In the genomic region with DNA sequence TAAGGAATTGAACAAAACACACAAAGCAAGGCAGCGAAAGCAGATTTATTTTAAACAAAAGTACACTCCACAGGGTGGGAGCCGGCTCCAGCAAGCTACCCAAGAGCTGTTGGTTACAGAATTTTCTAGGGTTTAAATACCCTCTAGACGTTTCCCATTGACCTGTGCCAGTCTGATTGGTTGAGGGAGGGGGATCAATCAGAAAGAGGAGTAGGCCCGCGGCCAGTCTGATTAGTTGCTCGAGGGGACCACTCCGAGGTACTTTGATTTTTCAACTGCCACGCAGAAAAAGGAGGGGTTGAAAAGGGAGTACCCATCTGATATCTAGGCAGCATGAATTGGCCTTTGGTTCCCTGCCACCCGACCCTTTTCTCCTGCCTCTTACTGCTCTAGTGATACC, we compare ENCODE assay signal across 8 cellular contexts. TPM values are rescaled to one million over a fixed set of nuclear protein-coding genes. Genes with fewer than 3 reads are reported as not detected.
DNase-seq lines count a peak whose midpoint lies in the region; ATAC-seq and TF ChIP-seq lines count a peak whose summit lies in the region.

No MANE protein-coding gene starts in this region.

- H3K79me2 ChIP-seq in OCI-LY1 (ENCODE audit: insufficient read depth, low read length): peaks cover 29% of the 10 kb centered on the region

- WGBS in endodermal cell (ENCODE audit: insufficient coverage in 1 of 2, insufficient read length in 1 of 2), 2 experiments: 47% methylated on average over 9 of the region's 9 CpGs; no CpG with 5 or more reads in 1 of the 2 experiments
- WGBS in ovary, 3 donors: 21 to 51% (median 44%) methylated on average over 9 of the region's 9 CpGs

- H2AFZ ChIP-seq in OCI-LY1 (ENCODE audit: low read length): no peak overlapping the region

- H3K4me1 Mint-ChIP-seq in endodermal cell: peaks cover 16% of the 10 kb centered on the region

- H3K27ac ChIP-seq in OCI-LY1 (ENCODE audit: low read depth, low read length, poor library complexity, severe bottlenecking) (no peak overlapping the region), endodermal cell (ENCODE audit: low read depth, low read length) (no peak overlapping the region), ovary (no peak overlapping the region)

- TF ChIP-seq CTCF in OCI-LY1 (IDR thresholded peaks at IDR 0.05; ENCODE audit: low read length): no peak
- TF ChIP-seq CTCF in endodermal cell (conservative IDR thresholded peaks at IDR 0.05): no peak
- no peak for TF ChIP-seq CTCF in ovary (IDR thresholded peaks at IDR 0.05)

- DNase-seq in Daoy (ENCODE audit: low read depth) (peak; percentile 5), endodermal cell (peak; percentile 72), ovary (no peak), NCI-H1105 treated with DMSO at 0.1 percent for 48 hours (lab: John Stamatoyannopoulos, UW) (no peak)
- DNase-seq in stimulated activated naive CD4-positive, alpha-beta T cell treated with Interleukin-2 at 50 U/mL for 16 hours (lab: John Stamatoyannopoulos, UW): no peak

- H3K9me3 ChIP-seq in OCI-LY1 (ENCODE audit: low read length) (no peaks in the 10 kb centered on the region), endodermal cell (ENCODE audit: control insufficient read depth, low read length) (peaks cover 4% of the 10 kb centered on the region), ovary (no peaks in the 10 kb centered on the region)

- H3K4me3 ChIP-seq in OCI-LY1 (ENCODE audit: low read depth, low read length, poor library complexity, severe bottlenecking): peak overlapping the region; percentile 76
- peak overlapping the region; percentile 100 for H3K4me3 ChIP-seq in endodermal cell (ENCODE audit: low read length)
- H3K4me3 ChIP-seq in ovary: peak overlapping the region; percentile 84

- H3K9me2 ChIP-seq in OCI-LY1 (ENCODE audit: low read depth, low read length): no peaks in the 10 kb centered on the region

- H3K9ac ChIP-seq in OCI-LY1 (ENCODE audit: low read length) (peak overlapping the region; percentile 80), endodermal cell (ENCODE audit: extremely low read depth, low read length, poor library complexity, severe bottlenecking) (peak overlapping the region; percentile 93)

- H3K4me3 Mint-ChIP-seq in endodermal cell: peak overlapping the region; percentile 98

- peaks cover 40% of the 10 kb centered on the region for H3K36me3 Mint-ChIP-seq in endodermal cell (ENCODE audit: low read depth)

- H3K27me3 Mint-ChIP-seq in endodermal cell (ENCODE audit: insufficient read depth): peaks cover 16% of the 10 kb centered on the region

- H4K20me1 ChIP-seq in OCI-LY1 (ENCODE audit: insufficient read depth, low read length): no peaks in the 10 kb centered on the region

- no peaks in the 10 kb centered on the region for H3K27me3 ChIP-seq in OCI-LY1 (ENCODE audit: insufficient read depth, low read length)
- peaks cover 20% of the 10 kb centered on the region for H3K27me3 ChIP-seq in endodermal cell (ENCODE audit: control insufficient read depth, insufficient read depth, low read length, poor library complexity, severe bottlenecking)
- H3K27me3 ChIP-seq in ovary: no peaks in the 10 kb centered on the region

- H3K27ac Mint-ChIP-seq in endodermal cell: peak overlapping the region; percentile 94

- TF ChIP-seq POLR2A in ovary (IDR thresholded peaks at IDR 0.05): no peak

- H3K4me1 ChIP-seq in OCI-LY1 (ENCODE audit: insufficient read depth, low read length, severe bottlenecking) (peaks cover 27% of the 10 kb centered on the region), endodermal cell (ENCODE audit: control insufficient read depth, insufficient read depth, low read length) (no peaks in the 10 kb centered on the region), ovary (ENCODE audit: insufficient read depth) (peaks cover 11% of the 10 kb centered on the region)

- intact Hi-C loops in ovary (cut with DNase I): no loop called here

- TF ChIP-seq EP300 in ovary (IDR thresholded peaks at IDR 0.05): no peak

- H3K36me3 ChIP-seq in OCI-LY1 (ENCODE audit: insufficient read depth, low read length) (peaks cover 49% of the 10 kb centered on the region), endodermal cell (ENCODE audit: control insufficient read depth, insufficient read depth, low read length) (peaks cover 41% of the 10 kb centered on the region), ovary (no peaks in the 10 kb centered on the region)

- peak overlapping the region; percentile 99 for H3K4me2 ChIP-seq in OCI-LY1 (ENCODE audit: low read length)

- ATAC-seq in HG02642 (IDR thresholded peaks at IDR 0.05; ENCODE audit: poor library complexity, unreplicated experiment) (no peak), GM21528 (IDR thresholded peaks at IDR 0.05; ENCODE audit: low FRiP score, unreplicated experiment) (no peak)

- peaks cover 10% of the 10 kb centered on the region for H3K9me3 Mint-ChIP-seq in endodermal cell

- no peaks in the 10 kb centered on the region for H3F3A ChIP-seq in OCI-LY1 (ENCODE audit: insufficient read depth, low read length)

RNA-seq across cellular contexts. Expression of gene SRP19, which starts 1.0 kb away (rescaled TPM):
- total RNA-seq in Daoy (2014; rRNA removed; shearing (Covaris generic)): 141 and 185 TPM in 2 replicates
- 10 to 100 TPM; 65.4 to 65.7 TPM for total RNA-seq in endodermal cell
- 82.5 TPM for polyA plus RNA-seq in endodermal cell (2013, experiment 1 of 2)
- 71.9 TPM for polyA plus RNA-seq in endodermal cell (2013, experiment 2 of 2)
- 10 to 100 TPM; 25.2 to 36.9 (median 26.6) TPM for total RNA-seq in ovary
- polyA plus RNA-seq in ovary: 10 to 100 TPM; 38.1 to 65.9 TPM

RNA-seq across cellular contexts. Expression of gene REEP5, which starts 59.9 kb away (rescaled TPM):
- total RNA-seq in Daoy (2014; rRNA removed; shearing (Covaris generic)): 26.9 and 27.0 TPM in 2 replicates
- 10 to 100 TPM; 42.1 to 42.3 TPM for total RNA-seq in endodermal cell
- 36.2 TPM for polyA plus RNA-seq in endodermal cell (2013, experiment 1 of 2)
- 31.8 TPM for polyA plus RNA-seq in endodermal cell (2013, experiment 2 of 2)
- 10 to 100 TPM; 55.1 to 73.8 (median 67.6) TPM for total RNA-seq in ovary
- polyA plus RNA-seq in ovary: 10 to 100 TPM; 50.2 to 90.4 TPM

Comparison
In these comparisons a context has a peak if more than half of its experiments do, and no peak if none do; other contexts are left out.
1. DNase-seq: peak in Daoy (single experiment) and endodermal cell (single experiment); none in ovary (0 of 5), stimulated activated naive CD4-positive, alpha-beta T cell treated with Interleukin-2 at 50 U/mL for 16 hours (single experiment) and NCI-H1105 treated with DMSO at 0.1 percent for 48 hours (single experiment).
2. Peak in every context shown above with its lines, with median percentiles within 50 percentile points of each other: H3K4me3 ChIP-seq.